In the genomic region with DNA sequence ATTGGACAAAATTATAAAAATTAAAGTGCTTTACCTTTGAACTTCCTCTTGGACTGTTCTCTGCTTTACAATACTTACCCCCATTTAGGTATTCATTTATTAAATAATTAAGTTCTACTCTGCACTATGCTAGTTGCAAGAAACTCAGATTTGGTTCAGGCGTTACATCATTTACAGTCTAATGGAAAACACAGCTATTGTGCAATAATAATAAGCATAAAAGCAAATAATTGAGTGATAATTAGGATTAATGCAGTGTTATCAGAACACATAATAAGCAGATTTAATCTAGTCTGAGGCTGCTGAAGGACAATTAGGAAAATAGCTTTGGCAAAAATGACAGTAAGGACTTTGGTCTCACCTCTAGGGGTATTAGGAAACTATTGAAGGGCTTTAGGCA, we compare ENCODE assay signal across 28 cellular contexts.
"Had no signal": no experiment of that assay in that cellular context is flagged by ENCODE, and none has a peak within 500 bp of the region (broad histone marks: within the 10 kb centered on the region; RNA-seq: fewer than 3 reads in every experiment).

No MANE protein-coding gene starts in this region.

- H3K27ac ChIP-seq: neural progenitor cell, ovary, parathyroid adenoma, psoas muscle, sigmoid colon, suprapubic skin, thoracic aorta, thyroid gland, tibial nerve, upper lobe of left lung, vagina had no signal

- H3K4me2 ChIP-seq: neural progenitor cell had no signal

- H3K4me3 ChIP-seq: neural progenitor cell, ovary, psoas muscle, sigmoid colon, suprapubic skin, thoracic aorta, thyroid gland, tibial nerve, upper lobe of left lung, vagina had no signal

- H2AFZ ChIP-seq: neural progenitor cell, parathyroid adenoma had no signal

- H3K4me1 ChIP-seq: neural progenitor cell, parathyroid adenoma, psoas muscle, sigmoid colon, suprapubic skin, thyroid gland, tibial nerve, upper lobe of left lung, vagina had no signal

- H3K27me3 ChIP-seq: neural progenitor cell, ovary, sigmoid colon, suprapubic skin, thyroid gland, tibial nerve, upper lobe of left lung, vagina had no signal

- H3K36me3 ChIP-seq: neural progenitor cell, ovary, sigmoid colon, suprapubic skin, thoracic aorta, thyroid gland, tibial nerve, upper lobe of left lung, vagina had no signal

- DNase-seq: naive thymus-derived CD4-positive, alpha-beta T cell; natural killer cell; occipital lobe; ovary; posterior cingulate gyrus; psoas muscle; right cardiac atrium; sigmoid colon; small intestine; stimulated activated CD4-positive, alpha-beta T cell treated with anti-CD3 and anti-CD28 coated beads, Interleukin-1b, Interleukin-23, amount 100 ng/mL, for 48 hours; stimulated activated CD4-positive, alpha-beta T cell treated with anti-CD3 and anti-CD28 coated beads, Interleukin-4, amount 100 ng/mL, for 1 hour; stimulated activated CD4-positive, alpha-beta T cell treated with anti-CD3 and anti-CD28 coated beads, Interleukin-4, amount 100 ng/mL, for 4 hours; stimulated activated CD8-positive, alpha-beta memory T cell treated with anti-CD3 and anti-CD28 coated beads, Interleukin-4, amount 100 ng/mL, for 48 hours; stimulated activated naive CD4-positive, alpha-beta T cell; stimulated activated naive CD8-positive, alpha-beta T cell treated with anti-CD3 and anti-CD28 coated beads, Interleukin-15, amount 100 ng/mL, for 72 hours; stimulated activated naive CD8-positive, alpha-beta T cell treated with anti-CD3 and anti-CD28 coated beads, Interleukin-15, Interleukin-2, amounts not matched to agents 100 U/mL and 50 U/mL, for 24 hours; substantia nigra; thyroid gland; trophoblast cell; upper lobe of left lung had no signal

- H3K9ac ChIP-seq: neural progenitor cell, parathyroid adenoma had no signal

- FAIRE-seq: small intestine, urothelium cell line had no signal

- H3K9me3 ChIP-seq: ovary, thoracic aorta, thyroid gland, upper lobe of left lung, vagina had no signal

- H3K79me2 ChIP-seq: parathyroid adenoma had no signal

- ATAC-seq: naive thymus-derived CD4-positive, alpha-beta T cell; natural killer cell; psoas muscle; right cardiac atrium; stimulated activated memory B cell treated with anti-CD40 and anti-IgM and Interleukin-4, amounts not matched to agents 10 μg/mL and 1 μg/mL and 100 μg/mL, for 72 hours; stimulated activated naive CD8-positive, alpha-beta T cell treated with anti-CD3 and anti-CD28 coated beads, Interleukin-15, amount 100 ng/mL, for 72 hours; stimulated activated naive CD8-positive, alpha-beta T cell treated with anti-CD3 and anti-CD28 coated beads, Interleukin-15, Interleukin-2, amounts not matched to agents 100 U/mL and 50 U/mL, for 24 hours had no signal
